In genomic region chr20:46142124-46142523, GRCh38 we compare ENCODE assay signal across 20 cellular contexts.
"Had no signal": no experiment of that assay in that cellular context is flagged by ENCODE, and none has a peak within 500 bp of the region (broad histone marks: within the 10 kb centered on the region; RNA-seq: fewer than 3 reads in every experiment).

No MANE protein-coding gene starts in this region.

- H3K9me3 Mint-ChIP-seq: activated CD4-positive, alpha-beta memory T cell treated with anti-CD3 and anti-CD28 coated beads, Interleukin-2, amount 10 ng/mL, durations not matched to agents 7 days and 5 days; activated CD4-positive, alpha-beta T cell treated with anti-CD3 and anti-CD28 coated beads, Interleukin-2, amount 10 ng/mL, durations not matched to agents 24 days and 14 days; activated naive CD4-positive, alpha-beta T cell treated with anti-CD3 and anti-CD28 coated beads, Interleukin-2, amount 10 ng/mL, durations not matched to agents 7 days and 5 days; dendritic cell treated with granulocyte-macrophage colony-stimulating factor and Interleukin-4, amounts not matched to agents 40 ng/mL and 50 ng/mL, for 4 days; immature natural killer cell; naive B cell; neural crest cell; stimulated activated memory B cell treated with anti-CD40 and anti-IgM and Interleukin-4, amounts not matched to agents 10 μg/mL and 1 μg/mL and 100 μg/mL, for 72 hours had no signal

- ATAC-seq: activated CD4-positive, CD25-positive, alpha-beta regulatory T cell treated with anti-CD3 and anti-CD28 coated beads, Interleukin-2, amount 50 U/mL, for 24 hours; activated CD8-positive, alpha-beta memory T cell treated with anti-CD3 and anti-CD28 coated beads, Interleukin-2, amount 10 ng/mL, durations not matched to agents 7 days and 5 days; left lung; sciatic nerve; stimulated activated memory B cell treated with anti-CD40 and anti-IgM and Interleukin-4, amounts not matched to agents 10 μg/mL and 1 μg/mL and 100 μg/mL, for 72 hours had no signal

- DNase-seq: activated CD4-positive, alpha-beta memory T cell treated with anti-CD3 and anti-CD28 coated beads, Interleukin-2, amount 10 ng/mL, durations not matched to agents 7 days and 5 days; activated CD4-positive, alpha-beta T cell treated with anti-CD3 and anti-CD28 coated beads, Interleukin-2, amount 10 ng/mL, durations not matched to agents 24 days and 14 days; activated CD8-positive, alpha-beta memory T cell treated with anti-CD3 and anti-CD28 coated beads, Interleukin-2, amount 10 ng/mL, durations not matched to agents 7 days and 5 days; activated effector memory CD4-positive, alpha-beta T cell treated with anti-CD3 and anti-CD28 coated beads, Interleukin-2, amount 50 U/mL, for 16 hours; activated naive CD4-positive, alpha-beta T cell treated with anti-CD3 and anti-CD28 coated beads, Interleukin-2, amount 10 ng/mL, durations not matched to agents 7 days and 5 days; activated T-cell treated with anti-CD3 and anti-CD28 coated beads for 4 hours; effector CD4-positive, alpha-beta T cell; erythroblast; foreskin fibroblast; immature natural killer cell; left lung; naive B cell; small intestine; stimulated activated CD4-positive, alpha-beta T cell treated with anti-CD3 and anti-CD28 coated beads, Interleukin-15, amount 100 ng/mL, for 24 hours; transverse colon had no signal

- H3K4me1 Mint-ChIP-seq: activated CD4-positive, alpha-beta memory T cell treated with anti-CD3 and anti-CD28 coated beads, Interleukin-2, amount 10 ng/mL, durations not matched to agents 7 days and 5 days; activated CD4-positive, alpha-beta T cell treated with anti-CD3 and anti-CD28 coated beads, Interleukin-2, amount 10 ng/mL, durations not matched to agents 24 days and 14 days; activated CD8-positive, alpha-beta memory T cell treated with anti-CD3 and anti-CD28 coated beads, Interleukin-2, amount 10 ng/mL, durations not matched to agents 7 days and 5 days; activated naive CD4-positive, alpha-beta T cell treated with anti-CD3 and anti-CD28 coated beads, Interleukin-2, amount 10 ng/mL, durations not matched to agents 7 days and 5 days; immature natural killer cell had no signal

- H3K36me3 Mint-ChIP-seq: activated CD8-positive, alpha-beta memory T cell treated with anti-CD3 and anti-CD28 coated beads, Interleukin-2, amount 10 ng/mL, durations not matched to agents 7 days and 5 days; activated naive CD4-positive, alpha-beta T cell treated with anti-CD3 and anti-CD28 coated beads, Interleukin-2, amount 10 ng/mL, durations not matched to agents 7 days and 5 days; immature natural killer cell; stimulated activated memory B cell treated with anti-CD40 and anti-IgM and Interleukin-4, amounts not matched to agents 10 μg/mL and 1 μg/mL and 100 μg/mL, for 72 hours had no signal

- H3K4me3 Mint-ChIP-seq: activated CD4-positive, alpha-beta memory T cell treated with anti-CD3 and anti-CD28 coated beads, Interleukin-2, amount 10 ng/mL, durations not matched to agents 7 days and 5 days; activated CD4-positive, alpha-beta T cell treated with anti-CD3 and anti-CD28 coated beads, Interleukin-2, amount 10 ng/mL, durations not matched to agents 24 days and 14 days; activated CD8-positive, alpha-beta memory T cell treated with anti-CD3 and anti-CD28 coated beads, Interleukin-2, amount 10 ng/mL, durations not matched to agents 7 days and 5 days; activated naive CD4-positive, alpha-beta T cell treated with anti-CD3 and anti-CD28 coated beads, Interleukin-2, amount 10 ng/mL, durations not matched to agents 7 days and 5 days; dendritic cell treated with granulocyte-macrophage colony-stimulating factor and Interleukin-4, amounts not matched to agents 40 ng/mL and 50 ng/mL, for 4 days; immature natural killer cell; naive B cell; neural crest cell; stimulated activated memory B cell treated with anti-CD40 and anti-IgM and Interleukin-4, amounts not matched to agents 10 μg/mL and 1 μg/mL and 100 μg/mL, for 72 hours had no signal

- H3K27ac Mint-ChIP-seq: activated CD4-positive, alpha-beta memory T cell treated with anti-CD3 and anti-CD28 coated beads, Interleukin-2, amount 10 ng/mL, durations not matched to agents 7 days and 5 days; activated CD4-positive, alpha-beta T cell treated with anti-CD3 and anti-CD28 coated beads, Interleukin-2, amount 10 ng/mL, durations not matched to agents 24 days and 14 days; activated CD8-positive, alpha-beta memory T cell treated with anti-CD3 and anti-CD28 coated beads, Interleukin-2, amount 10 ng/mL, durations not matched to agents 7 days and 5 days; activated naive CD4-positive, alpha-beta T cell treated with anti-CD3 and anti-CD28 coated beads, Interleukin-2, amount 10 ng/mL, durations not matched to agents 7 days and 5 days; dendritic cell treated with granulocyte-macrophage colony-stimulating factor and Interleukin-4, amounts not matched to agents 40 ng/mL and 50 ng/mL, for 4 days; immature natural killer cell; stimulated activated memory B cell treated with anti-CD40 and anti-IgM and Interleukin-4, amounts not matched to agents 10 μg/mL and 1 μg/mL and 100 μg/mL, for 72 hours had no signal
